9 cellular contexts compared by ENCODE assay signal in the genomic region with DNA sequence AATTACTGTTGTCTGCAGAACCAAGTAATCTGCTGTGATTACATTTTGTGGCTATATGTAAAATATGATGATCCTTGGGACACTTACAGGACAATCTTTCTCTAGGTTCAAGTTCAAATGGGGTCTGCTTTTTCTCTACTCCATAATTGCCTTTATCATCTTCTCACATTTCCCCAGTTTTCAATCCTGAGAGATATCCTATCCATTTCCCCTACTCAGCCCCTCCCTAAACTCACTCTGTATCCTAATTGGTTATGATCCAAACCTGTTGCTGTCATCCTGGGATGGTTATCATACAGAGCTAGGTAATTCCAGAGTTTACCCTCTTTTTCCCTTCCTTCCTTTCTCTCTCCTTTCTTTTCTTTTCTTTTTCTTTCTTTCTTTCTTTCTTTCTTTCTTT.
"Had no signal": no experiment of that assay in that cellular context is flagged by ENCODE, and none has a peak within 500 bp of the region (broad histone marks: within the 10 kb centered on the region; RNA-seq: fewer than 3 reads in every experiment).

No MANE protein-coding gene starts in this region.

- H3K4me3 Mint-ChIP-seq: GM23338, H9, HFFc6 had no signal

- DNase-seq: GM23248, GOT3, H7, H9, HCEC 1CT, HFFc6 had no signal

- H3K27ac ChIP-seq: GM23248 had no signal

- H3K36me3 ChIP-seq: HAP-1 had no signal

- H3K9me3 Mint-ChIP-seq: GM23338, HFFc6 had no signal

- H3K4me1 ChIP-seq: HAP-1 had no signal

- H3K4me3 ChIP-seq: GM23248, GM23338, HAP-1 had no signal

- ATAC-seq: GM23338, HCT116 had no signal

- H3K9me3 ChIP-seq: HAP-1 had no signal

- H3K4me1 Mint-ChIP-seq: GM23338 had no signal

- H3K27ac Mint-ChIP-seq: GM23338, H9, HFFc6 had no signal
